In genomic region chr2:216108967-216109921, GRCh38 we compare ENCODE assay signal across 1 cellular context.
TF ChIP-seq lines count a peak whose summit lies in the region.

Gene XRCC5, plus strand, starts transcription at chr2:216109348. Its CDS starts 89 bp downstream, at chr2:216109437.

TF ChIP-seq in K562, 482 proteins besides CTCF, POLR2A, EP300 and RAD21 (continued from another document and continues in another):
- TF ChIP-seq, protein P1, sequence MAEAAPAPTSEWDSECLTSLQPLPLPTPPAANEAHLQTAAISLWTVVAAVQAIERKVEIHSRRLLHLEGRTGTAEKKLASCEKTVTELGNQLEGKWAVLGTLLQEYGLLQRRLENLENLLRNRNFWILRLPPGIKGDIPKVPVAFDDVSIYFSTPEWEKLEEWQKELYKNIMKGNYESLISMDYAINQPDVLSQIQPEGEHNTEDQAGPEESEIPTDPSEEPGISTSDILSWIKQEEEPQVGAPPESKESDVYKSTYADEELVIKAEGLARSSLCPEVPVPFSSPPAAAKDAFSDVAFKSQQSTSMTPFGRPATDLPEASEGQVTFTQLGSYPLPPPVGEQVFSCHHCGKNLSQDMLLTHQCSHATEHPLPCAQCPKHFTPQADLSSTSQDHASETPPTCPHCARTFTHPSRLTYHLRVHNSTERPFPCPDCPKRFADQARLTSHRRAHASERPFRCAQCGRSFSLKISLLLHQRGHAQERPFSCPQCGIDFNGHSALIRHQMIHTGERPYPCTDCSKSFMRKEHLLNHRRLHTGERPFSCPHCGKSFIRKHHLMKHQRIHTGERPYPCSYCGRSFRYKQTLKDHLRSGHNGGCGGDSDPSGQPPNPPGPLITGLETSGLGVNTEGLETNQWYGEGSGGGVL (CRISPR knock-in tag; IDR thresholded peaks at IDR 0.05), result no peak
- TF ChIP-seq E2F8 (IDR thresholded peaks at IDR 0.05; ENCODE audit: low read depth, partially characterized antibody) (peak; percentile 81), SMAD4 (CRISPR knock-in tag; conservative IDR thresholded peaks at IDR 0.05) (no peak), CCAR2 (IDR thresholded peaks at IDR 0.05; ENCODE audit: low read depth, low read length) (no peak), KDM2B (CRISPR knock-in tag; IDR thresholded peaks at IDR 0.05) (no peak), SRSF3 (IDR thresholded peaks at IDR 0.05; ENCODE audit: insufficient read depth, low read length) (no peak), ZBTB40 (IDR thresholded peaks at IDR 0.05) (peak; percentile 92), ZBTB40 (CRISPR knock-in tag; IDR thresholded peaks at IDR 0.05) (no peak), SLC30A9 (CRISPR knock-in tag; IDR thresholded peaks at IDR 0.05) (no peak), ZNF280B (CRISPR knock-in tag; IDR thresholded peaks at IDR 0.05) (no peak), HMG20B (CRISPR knock-in tag; IDR thresholded peaks at IDR 0.05) (no peak), PCBP1 (IDR thresholded peaks at IDR 0.05; ENCODE audit: low read depth, low read length, poor library complexity, severe bottlenecking) (no peak), TRIM25 (IDR thresholded peaks at IDR 0.05; ENCODE audit: borderline replicate concordance) (no peak), NELFE (IDR thresholded peaks at IDR 0.05; ENCODE audit: insufficient read depth, insufficient read length) (no peak), AFF1 (IDR thresholded peaks at IDR 0.05; ENCODE audit: low read depth in 1 of 2, partially characterized antibody in 2 of 2) (peak in 1 of 2 experiments; percentile 41), ZNF24 (IDR thresholded peaks at IDR 0.05) (peak; percentile 95), ZNF232 (CRISPR knock-in tag; IDR thresholded peaks at IDR 0.05) (no peak), ZNF436 (CRISPR knock-in tag; IDR thresholded peaks at IDR 0.05) (no peak), EHMT2 (IDR thresholded peaks at IDR 0.05) (no peak), FOXA3 (CRISPR knock-in tag; conservative IDR thresholded peaks at IDR 0.05 in 1 of 2, IDR thresholded peaks at IDR 0.05 in 1 of 2) (no peak), ZZZ3 (IDR thresholded peaks at IDR 0.05) (peak; percentile 75; the same call in 1 of the 2 replicates), LEF1 (IDR thresholded peaks at IDR 0.05) (no peak), HDAC8 (tag; IDR thresholded peaks at IDR 0.05) (no peak), MEIS2 (IDR thresholded peaks at IDR 0.05; ENCODE audit: partially characterized antibody) (peak; percentile 98)
- TF ChIP-seq, protein P2, sequence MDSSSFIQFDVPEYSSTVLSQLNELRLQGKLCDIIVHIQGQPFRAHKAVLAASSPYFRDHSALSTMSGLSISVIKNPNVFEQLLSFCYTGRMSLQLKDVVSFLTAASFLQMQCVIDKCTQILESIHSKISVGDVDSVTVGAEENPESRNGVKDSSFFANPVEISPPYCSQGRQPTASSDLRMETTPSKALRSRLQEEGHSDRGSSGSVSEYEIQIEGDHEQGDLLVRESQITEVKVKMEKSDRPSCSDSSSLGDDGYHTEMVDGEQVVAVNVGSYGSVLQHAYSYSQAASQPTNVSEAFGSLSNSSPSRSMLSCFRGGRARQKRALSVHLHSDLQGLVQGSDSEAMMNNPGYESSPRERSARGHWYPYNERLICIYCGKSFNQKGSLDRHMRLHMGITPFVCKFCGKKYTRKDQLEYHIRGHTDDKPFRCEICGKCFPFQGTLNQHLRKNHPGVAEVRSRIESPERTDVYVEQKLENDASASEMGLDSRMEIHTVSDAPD (CRISPR knock-in tag; IDR thresholded peaks at IDR 0.05), result no peak
- TF ChIP-seq, protein P3, sequence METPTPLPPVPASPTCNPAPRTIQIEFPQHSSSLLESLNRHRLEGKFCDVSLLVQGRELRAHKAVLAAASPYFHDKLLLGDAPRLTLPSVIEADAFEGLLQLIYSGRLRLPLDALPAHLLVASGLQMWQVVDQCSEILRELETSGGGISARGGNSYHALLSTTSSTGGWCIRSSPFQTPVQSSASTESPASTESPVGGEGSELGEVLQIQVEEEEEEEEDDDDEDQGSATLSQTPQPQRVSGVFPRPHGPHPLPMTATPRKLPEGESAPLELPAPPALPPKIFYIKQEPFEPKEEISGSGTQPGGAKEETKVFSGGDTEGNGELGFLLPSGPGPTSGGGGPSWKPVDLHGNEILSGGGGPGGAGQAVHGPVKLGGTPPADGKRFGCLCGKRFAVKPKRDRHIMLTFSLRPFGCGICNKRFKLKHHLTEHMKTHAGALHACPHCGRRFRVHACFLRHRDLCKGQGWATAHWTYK (CRISPR knock-in tag; IDR thresholded peaks at IDR 0.05), result no peak
- TF ChIP-seq, protein P4, sequence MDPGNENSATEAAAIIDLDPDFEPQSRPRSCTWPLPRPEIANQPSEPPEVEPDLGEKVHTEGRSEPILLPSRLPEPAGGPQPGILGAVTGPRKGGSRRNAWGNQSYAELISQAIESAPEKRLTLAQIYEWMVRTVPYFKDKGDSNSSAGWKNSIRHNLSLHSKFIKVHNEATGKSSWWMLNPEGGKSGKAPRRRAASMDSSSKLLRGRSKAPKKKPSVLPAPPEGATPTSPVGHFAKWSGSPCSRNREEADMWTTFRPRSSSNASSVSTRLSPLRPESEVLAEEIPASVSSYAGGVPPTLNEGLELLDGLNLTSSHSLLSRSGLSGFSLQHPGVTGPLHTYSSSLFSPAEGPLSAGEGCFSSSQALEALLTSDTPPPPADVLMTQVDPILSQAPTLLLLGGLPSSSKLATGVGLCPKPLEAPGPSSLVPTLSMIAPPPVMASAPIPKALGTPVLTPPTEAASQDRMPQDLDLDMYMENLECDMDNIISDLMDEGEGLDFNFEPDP (CRISPR knock-in tag; IDR thresholded peaks at IDR 0.05), result no peak
